In the genomic region with DNA sequence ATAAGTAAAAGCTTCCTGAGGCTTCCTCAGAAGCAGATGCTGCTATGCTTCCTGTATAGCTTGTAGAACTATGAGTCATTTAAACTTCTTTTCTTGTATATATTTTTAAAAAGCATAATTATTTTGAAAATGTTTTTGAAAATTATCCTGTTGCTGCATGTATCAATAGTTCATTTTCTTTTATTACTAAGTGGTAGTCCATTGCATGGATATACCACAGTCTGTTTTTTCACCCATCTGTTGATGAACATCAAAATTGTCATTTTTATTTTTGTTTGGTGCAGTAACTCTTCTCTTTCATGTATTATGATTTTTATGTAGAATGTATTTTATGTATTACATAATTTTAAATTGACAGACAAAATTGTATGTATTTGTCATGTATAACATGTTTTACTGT, we compare ENCODE assay signal across 34 cellular contexts.
DNase-seq lines count a peak whose midpoint lies in the region; ATAC-seq, FAIRE-seq and TF ChIP-seq lines count a peak whose summit lies in the region.
"Had no signal": no experiment of that assay in that cellular context is flagged by ENCODE, and none has a peak within 500 bp of the region (broad histone marks: within the 10 kb centered on the region; RNA-seq: fewer than 3 reads in every experiment).

No MANE protein-coding gene starts in this region.

- H3K4me1 ChIP-seq in SK-N-SH (ENCODE audit: control insufficient read depth in 1 of 2, insufficient read depth in 2 of 2, low read depth in 1 of 2, low read length in 1 of 2) (no peaks in the 10 kb centered on the region), kidney (ENCODE audit: control insufficient read depth in 1 of 2, insufficient read depth in 1 of 2, low read depth in 1 of 2, low read length in 2 of 2) (no peaks in the 10 kb centered on the region)
- H3K4me1 ChIP-seq: A549, BE2C, Caco-2 had no signal

- no peak overlapping the region for H2AFZ ChIP-seq in SK-N-SH (ENCODE audit: low read depth)

- peak; percentile 24 for FAIRE-seq in colon (lab: Jason Lieb, UNC)
- FAIRE-seq in endometrium (lab: Jason Lieb, UNC) = peak; percentile 33
- FAIRE-seq in kidney (lab: Jason Lieb, UNC) = peak; percentile 13
- FAIRE-seq: A549, D721Med had no signal

- TF ChIP-seq EP300 in SK-N-SH (IDR thresholded peaks at IDR 0.05; ENCODE audit: borderline replicate concordance in 1 of 2, low read depth in 1 of 2, low read length in 1 of 2) = no peak

- no peak for TF ChIP-seq CTCF in SK-N-SH (IDR thresholded peaks at IDR 0.05)
- TF ChIP-seq CTCF in kidney (IDR thresholded peaks at IDR 0.05; ENCODE audit: borderline replicate concordance, extremely low read depth, insufficient read depth) = no peak

- DNase-seq in SK-N-SH (no peak), kidney (no peak), NCI-H187 treated with DMSO at 0.1 percent for 48 hours (lab: John Stamatoyannopoulos, UW) (no peak), caudate nucleus (lab: John Stamatoyannopoulos, UW) (no peak), kidney tubule cell (ENCODE audit: low spot score) (no peak)
- DNase-seq: 8988T; ACHN; AML-193; BE2C; C1 segment of cervical spinal cord; Caco-2; Calu3; CD4-positive, alpha-beta memory T cell; CD4-positive, alpha-beta T cell; CD4-positive, CD25-positive, alpha-beta regulatory T cell; CD8-positive, alpha-beta memory T cell; CD8-positive, alpha-beta T cell; COR-L47; DMS 273 treated with DMSO at 0.1 percent for 48 hours; DMS153; DMS53; DMS79; DMS79 treated with DMSO at 0.1 percent for 48 hours; DND-41; EL had no signal

- POLR2A ChIA-PET in SK-N-SH (lab: Yijun Ruan, JAX) = no interaction called here

- H3K36me3 ChIP-seq in SK-N-SH (replicated peaks in 1 of 2; ENCODE audit: control insufficient read depth in 1 of 2, insufficient read depth in 2 of 2, low read length in 1 of 2) (peaks cover 0 to 8% of the 10 kb centered on the region in 2 experiments), kidney (ENCODE audit: control insufficient read depth in 1 of 2, insufficient read depth in 2 of 2, low read length in 2 of 2) (no peaks in the 10 kb centered on the region)
- H3K36me3 ChIP-seq: BE2C; BLaER1; BLaER1 treated with 17β-estradiol and CSF1 and Interleukin-3, amounts not matched to agents 10 nM and 100 nM had no signal

- CTCF ChIA-PET in SK-N-SH (lab: Yijun Ruan, JAX) = no interaction called here

- no peak for ATAC-seq in SK-N-SH treated with all-trans-retinoic acid at 6 μM for 48 hours
- ATAC-seq: A549; CD8-positive, alpha-beta T cell had no signal

- H3K4me3 ChIP-seq in SK-N-SH (ENCODE audit: low read depth in 2 of 2, low read length in 1 of 2) = no peak overlapping the region
- H3K4me3 ChIP-seq in kidney (ENCODE audit: low read length in 2 of 2) = no peak overlapping the region
- H3K4me3 ChIP-seq: A549; BLaER1; BLaER1 treated with 17β-estradiol and CSF1 and Interleukin-3, amounts not matched to agents 10 nM and 100 nM had no signal

- H3K9me2 ChIP-seq in SK-N-SH = no peaks in the 10 kb centered on the region

- H3F3A ChIP-seq in SK-N-SH (replicated peaks; ENCODE audit: insufficient read depth) = no peaks in the 10 kb centered on the region

- H3K9ac ChIP-seq in SK-N-SH (no peak overlapping the region), kidney (ENCODE audit: low read length in 2 of 2) (no peak overlapping the region)
- H3K9ac ChIP-seq: BLaER1; BLaER1 treated with 17β-estradiol and CSF1 and Interleukin-3, amounts not matched to agents 10 nM and 100 nM had no signal

- H3K9me3 ChIP-seq in SK-N-SH (peaks cover 20% of the 10 kb centered on the region), kidney (ENCODE audit: control insufficient read depth in 1 of 2, low read length in 2 of 2) (peaks cover 0 to 16% of the 10 kb centered on the region in 2 donors)
- H3K9me3 ChIP-seq: BE2C had no signal

- H4K20me1 ChIP-seq in SK-N-SH (ENCODE audit: insufficient read depth) = no peaks in the 10 kb centered on the region
- H4K20me1 ChIP-seq: BLaER1; BLaER1 treated with 17β-estradiol and CSF1 and Interleukin-3, amounts not matched to agents 10 nM and 100 nM had no signal

- intact Hi-C loops in kidney (cut with DNase I) = no loop called here

- H3K27me3 ChIP-seq in SK-N-SH (ENCODE audit: insufficient read depth) = no peaks in the 10 kb centered on the region
- H3K27me3 ChIP-seq: BE2C; BLaER1; BLaER1 treated with 17β-estradiol and CSF1 and Interleukin-3, amounts not matched to agents 10 nM and 100 nM had no signal

- no peak for TF ChIP-seq RAD21 in SK-N-SH (IDR thresholded peaks at IDR 0.05; ENCODE audit: low read length)

- H3K27ac ChIP-seq in SK-N-SH (ENCODE audit: low read depth in 2 of 2, low read length in 1 of 2) = no peak overlapping the region
- no peak overlapping the region for H3K27ac ChIP-seq in kidney (ENCODE audit: low read depth in 2 of 2, low read length in 2 of 2)
- no peak overlapping the region for H3K27ac ChIP-seq in caudate nucleus (ENCODE audit: low read depth, low read length)
- H3K27ac ChIP-seq: 22Rv1; A549; BLaER1; BLaER1 treated with 17β-estradiol and CSF1 and Interleukin-3, amounts not matched to agents 10 nM and 100 nM; C4-2B had no signal

- H3K79me2 ChIP-seq in SK-N-SH (ENCODE audit: insufficient read depth) = no peaks in the 10 kb centered on the region

- no peak overlapping the region for H3K4me2 ChIP-seq in SK-N-SH
- H3K4me2 ChIP-seq: A549; BLaER1; BLaER1 treated with 17β-estradiol and CSF1 and Interleukin-3, amounts not matched to agents 10 nM and 100 nM had no signal

TF ChIP-seq in SK-N-SH treated with all-trans-retinoic acid at 6 μM for 48 hours, 23 proteins besides CTCF, POLR2A, EP300 and RAD21 (continues in another document):
- TF ChIP-seq CREB5 (CRISPR knock-in tag; IDR thresholded peaks at IDR 0.05; ENCODE audit: low read depth) = no peak
- TF ChIP-seq ZNF8 (CRISPR knock-in tag; IDR thresholded peaks at IDR 0.05) = peak; percentile 99
- no peak for TF ChIP-seq RARB (CRISPR knock-in tag; IDR thresholded peaks at IDR 0.05)
- TF ChIP-seq CSDC2 (CRISPR knock-in tag; IDR thresholded peaks at IDR 0.05) = no peak
- TF ChIP-seq CSRNP3 (CRISPR knock-in tag; IDR thresholded peaks at IDR 0.05) = no peak
- TF ChIP-seq ZFP3 (CRISPR knock-in tag; IDR thresholded peaks at IDR 0.05) = no peak

TF ChIP-seq in SK-N-SH, 30 proteins besides CTCF, POLR2A, EP300 and RAD21:
- TF ChIP-seq JUND (IDR thresholded peaks at IDR 0.05) (no peak), TCF12 (IDR thresholded peaks at IDR 0.05) (no peak)
